Comparison of ENCODE assay signal across 19 cellular contexts in the genomic region with DNA sequence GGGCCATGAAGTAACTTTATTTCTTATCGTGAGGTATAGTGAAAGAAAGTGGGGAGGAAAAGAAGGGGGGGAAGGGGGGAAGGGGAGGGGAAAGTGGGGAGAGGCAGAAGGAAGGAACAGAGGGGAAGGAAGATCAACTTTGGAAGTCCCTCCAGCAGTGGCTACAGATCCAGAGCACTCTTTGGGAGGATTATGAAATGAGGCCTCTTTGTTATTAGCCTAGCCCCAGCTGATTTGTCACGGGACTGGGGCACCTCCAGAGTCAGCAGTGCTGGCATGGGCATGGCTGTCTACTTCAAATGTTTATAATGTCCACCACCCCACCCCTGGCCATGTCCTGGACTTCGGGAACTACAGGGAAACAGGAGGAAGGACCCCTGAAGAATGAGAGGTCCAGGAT. TPM values are rescaled to one million over a fixed set of nuclear protein-coding genes. Genes with fewer than 3 reads are reported as not detected.
DNase-seq lines count a peak whose midpoint lies in the region; ATAC-seq, FAIRE-seq and TF ChIP-seq lines count a peak whose summit lies in the region.
"Had no signal": no experiment of that assay in that cellular context is flagged by ENCODE, and none has a peak within 500 bp of the region (broad histone marks: within the 10 kb centered on the region; RNA-seq: fewer than 3 reads in every experiment).

No MANE protein-coding gene starts in this region.

- TF ChIP-seq POLR2A in upper lobe of left lung (IDR thresholded peaks at IDR 0.05) (no peak), prostate gland (IDR thresholded peaks at IDR 0.05) (no peak), GM12891 (IDR thresholded peaks at IDR 0.05; ENCODE audit: low read depth, low read length) (no peak)

- peaks cover 2% of the 10 kb centered on the region for H3K36me3 Mint-ChIP-seq in activated naive CD4-positive, alpha-beta T cell treated with anti-CD3 and anti-CD28 coated beads, Interleukin-2, amount 50 U/mL, for 24 hours
- H3K36me3 Mint-ChIP-seq in T-helper 17 cell (ENCODE audit: low read depth) = no peaks in the 10 kb centered on the region
- H3K36me3 Mint-ChIP-seq: activated naive CD8-positive, alpha-beta T cell; CD8-positive, alpha-beta memory T cell; mesothelial cell of epicardium had no signal

- peaks cover 8 to 52% of the 10 kb centered on the region in 2 donors for H3K4me1 ChIP-seq in ascending aorta
- H3K4me1 ChIP-seq in upper lobe of left lung = peaks cover 10 to 34% (median 14%) of the 10 kb centered on the region in 4 donors
- H3K4me1 ChIP-seq in prostate gland (replicated peaks) = no peaks in the 10 kb centered on the region

- no peak overlapping the region for H3K4me3 Mint-ChIP-seq in activated naive CD4-positive, alpha-beta T cell treated with anti-CD3 and anti-CD28 coated beads, Interleukin-2, amount 50 U/mL, for 24 hours
- H3K4me3 Mint-ChIP-seq in T-helper 17 cell = no peak overlapping the region
- H3K4me3 Mint-ChIP-seq: activated naive CD8-positive, alpha-beta T cell; CD8-positive, alpha-beta memory T cell; HFFc6; mesothelial cell of epicardium; type B pancreatic cell had no signal

- no peak for TF ChIP-seq EP300 in upper lobe of left lung (IDR thresholded peaks at IDR 0.05)

- H3K4me1 Mint-ChIP-seq in activated naive CD4-positive, alpha-beta T cell treated with anti-CD3 and anti-CD28 coated beads, Interleukin-2, amount 50 U/mL, for 24 hours = peaks cover 9% of the 10 kb centered on the region
- H3K4me1 Mint-ChIP-seq in T-helper 17 cell = no peaks in the 10 kb centered on the region
- H3K4me1 Mint-ChIP-seq: mesothelial cell of epicardium had no signal

- ATAC-seq in upper lobe of left lung (ENCODE audit: low FRiP score in 2 of 2) = no peak
- ATAC-seq in T-helper 17 cell = no peak
- ATAC-seq: right cardiac atrium had no signal

- intact Hi-C loops in ascending aorta (cut with DNase I) = no loop called here
- intact Hi-C loops in prostate gland (cut with DNase I) = no loop called here

- FAIRE-seq in GM12891 (lab: Jason Lieb, UNC) = no peak
- FAIRE-seq: kidney had no signal

- H3K27me3 Mint-ChIP-seq in activated naive CD4-positive, alpha-beta T cell treated with anti-CD3 and anti-CD28 coated beads, Interleukin-2, amount 50 U/mL, for 24 hours = peaks cover 1% of the 10 kb centered on the region
- no peaks in the 10 kb centered on the region for H3K27me3 Mint-ChIP-seq in T-helper 17 cell
- H3K27me3 Mint-ChIP-seq: activated naive CD8-positive, alpha-beta T cell; type B pancreatic cell had no signal

- H3K36me3 ChIP-seq in ascending aorta (peaks cover 36 to 46% of the 10 kb centered on the region in 2 donors), upper lobe of left lung (peaks cover 0 to 45% (median 22%) of the 10 kb centered on the region in 4 donors), prostate gland (no peaks in the 10 kb centered on the region)

- peak overlapping the region; percentile 80 for H3K27ac Mint-ChIP-seq in activated naive CD4-positive, alpha-beta T cell treated with anti-CD3 and anti-CD28 coated beads, Interleukin-2, amount 50 U/mL, for 24 hours
- no peak overlapping the region for H3K27ac Mint-ChIP-seq in T-helper 17 cell
- H3K27ac Mint-ChIP-seq: activated naive CD8-positive, alpha-beta T cell; HFFc6; mesothelial cell of epicardium; type B pancreatic cell had no signal

- H3K4me3 ChIP-seq in ascending aorta (no peak overlapping the region), upper lobe of left lung (no peak overlapping the region), prostate gland (no peak overlapping the region)

- H3K27ac ChIP-seq in ascending aorta (peak overlapping the region; percentile 43 to 93), upper lobe of left lung (peak overlapping the region in 3 of 4 donors; percentile 4 to 51 (median 21)), prostate gland (no peak overlapping the region)

- H3K9me3 ChIP-seq in ascending aorta = no peaks in the 10 kb centered on the region
- H3K9me3 ChIP-seq in upper lobe of left lung = no peaks in the 10 kb centered on the region
- H3K9me3 ChIP-seq in prostate gland = no peaks in the 10 kb centered on the region
- H3K9me3 ChIP-seq in T-helper 17 cell (ENCODE audit: control insufficient read depth, low read length, poor library complexity, severe bottlenecking) = no peaks in the 10 kb centered on the region

- WGBS in upper lobe of left lung, 2 donors = 51 to 56% methylated on average over 3 of the region's 3 CpGs
- 74% methylated on average over 3 of the region's 3 CpGs for WGBS in prostate gland

- TF ChIP-seq CTCF in ascending aorta (IDR thresholded peaks at IDR 0.05) = no peak
- no peak for TF ChIP-seq CTCF in upper lobe of left lung (IDR thresholded peaks at IDR 0.05)
- TF ChIP-seq CTCF in prostate gland (IDR thresholded peaks at IDR 0.05) = no peak

- H3K27me3 ChIP-seq in ascending aorta = no peaks in the 10 kb centered on the region
- no peaks in the 10 kb centered on the region for H3K27me3 ChIP-seq in upper lobe of left lung
- H3K27me3 ChIP-seq in prostate gland (replicated peaks; ENCODE audit: insufficient read depth) = no peaks in the 10 kb centered on the region

- DNase-seq in activated naive CD4-positive, alpha-beta T cell treated with Interleukin-2 at 50 U/mL for 16 hours = no peak
- DNase-seq in ascending aorta (ENCODE audit: low spot score in 2 of 2) (no peak), kidney tubule cell (ENCODE audit: low spot score) (peak; percentile 4), upper lobe of left lung (no peak), prostate gland (ENCODE audit: low spot score) (no peak), GM12891 (ENCODE audit: insufficient read length, low spot score) (no peak), T-helper 17 cell (no peak)
- DNase-seq: activated CD4-positive, CD25-positive, alpha-beta regulatory T cell treated with anti-CD3 and anti-CD28 coated beads, Interleukin-2, amount 50 U/mL, for 72 hours; CD8-positive, alpha-beta memory T cell; head of caudate nucleus; kidney; NCI-H1105 treated with DMSO at 0.1 percent for 48 hours; right cardiac atrium; Right ventricle myocardium superior had no signal

- peaks cover 5% of the 10 kb centered on the region for H3K9me3 Mint-ChIP-seq in activated naive CD4-positive, alpha-beta T cell treated with anti-CD3 and anti-CD28 coated beads, Interleukin-2, amount 50 U/mL, for 24 hours
- H3K9me3 Mint-ChIP-seq: HFFc6, mesothelial cell of epicardium, type B pancreatic cell had no signal

TF ChIP-seq in GM12891, 5 proteins besides CTCF, POLR2A, EP300 and RAD21:
- TF ChIP-seq PAX5 (IDR thresholded peaks at IDR 0.05; ENCODE audit: insufficient read depth, low read length, severe bottlenecking) (no peak), POU2F2 (IDR thresholded peaks at IDR 0.05; ENCODE audit: low read depth, low read length) (no peak), POLR2AphosphoS5 (IDR thresholded peaks at IDR 0.05; ENCODE audit: low read depth, low read length) (no peak), SPI1 (IDR thresholded peaks at IDR 0.05; ENCODE audit: low read depth, low read length) (no peak), TAF1 (IDR thresholded peaks at IDR 0.05; ENCODE audit: low read depth, low read length) (no peak)

RNA-seq across cellular contexts. Expression of gene MOCS1, which starts 7.6 kb away (rescaled TPM):
- total RNA-seq in ascending aorta (45.4 TPM), upper lobe of left lung (10 to 100 TPM; 15.0 to 49.2 (median 26.3) TPM), prostate gland (10 to 100 TPM in 1 of 2 donors, 1 to 10 TPM in 1; 7.2 to 19.8 TPM), T-helper 17 cell (under 1 TPM; 0.37 to 0.52 TPM)
- not detected for polyA plus RNA-seq in GM12891 (2012; ENCODE audit: low read depth, missing spikeins)

Comparison
In these comparisons a context has a peak if more than half of its experiments do, and no peak if none do; other contexts are left out.
1. H3K27ac ChIP-seq: peak in ascending aorta (2 of 2) and upper lobe of left lung (3 of 4); none in prostate gland (0 of 2).
2. RNA of gene MOCS1, which starts 7.6 kb away (total RNA-seq): 45.4 TPM in ascending aorta (single experiment), 15.0 to 49.2 TPM in upper lobe of left lung and 7.2 to 19.8 TPM in prostate gland; 0.37 to 0.52 TPM in T-helper 17 cell; every median in the first group is over 4 times any median in the second.